Comparison of ENCODE assay signal across 15 cellular contexts in the genomic region with DNA sequence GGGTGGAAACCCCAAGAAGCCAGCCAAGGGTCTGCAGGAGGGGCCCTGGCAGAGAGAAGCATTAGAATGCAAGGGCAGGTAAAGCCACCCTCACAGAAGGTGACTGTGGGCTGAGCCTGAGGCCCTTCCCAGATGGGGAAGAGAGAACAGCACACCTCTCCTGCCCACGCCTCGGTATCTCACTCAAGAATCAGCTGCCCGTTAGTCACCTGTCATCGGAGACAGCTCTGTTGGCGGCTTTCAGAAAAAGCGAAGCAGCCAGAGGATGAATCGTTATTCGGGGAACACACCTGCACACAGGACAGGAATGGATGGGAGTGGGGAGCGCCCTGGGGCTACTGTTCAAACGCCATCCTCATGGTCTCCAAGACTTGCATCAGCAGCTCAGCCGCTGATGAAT. TPM values are rescaled to one million over a fixed set of nuclear protein-coding genes. Genes with fewer than 3 reads are reported as not detected.
DNase-seq lines count a peak whose midpoint lies in the region; ATAC-seq, FAIRE-seq and TF ChIP-seq lines count a peak whose summit lies in the region.
"Had no signal": no experiment of that assay in that cellular context is flagged by ENCODE, and none has a peak within 500 bp of the region (broad histone marks: within the 10 kb centered on the region; RNA-seq: fewer than 3 reads in every experiment).

No MANE protein-coding gene starts in this region.

- no peak overlapping the region for H3K4me2 ChIP-seq in PC-3 (ENCODE audit: low read length)
- H3K4me2 ChIP-seq: SK-N-SH had no signal

- no peak overlapping the region for H3K9ac ChIP-seq in PC-3 (ENCODE audit: low read length)
- H3K9ac ChIP-seq: SK-N-SH had no signal

- TF ChIP-seq POLR2A in GM12891 (IDR thresholded peaks at IDR 0.05; ENCODE audit: low read depth, low read length) = no peak

- peak in 2 of 10 experiments; percentile 27 to 32 for DNase-seq in CD4-positive, alpha-beta T cell
- DNase-seq in activated CD4-positive, alpha-beta T cell treated with anti-CD3 and anti-CD28 coated beads for 4 hours = peak; percentile 69 to 72
- DNase-seq in stimulated activated CD4-positive, alpha-beta T cell treated with anti-CD3 and anti-CD28 coated beads, Interleukin-1b, Interleukin-23, amount 100 ng/mL, for 4 hours (ENCODE audit: low read depth in 2 of 2) = peak; percentile 35 to 49
- DNase-seq in PC-3 (no peak), HPDE6-E6E7 (ENCODE audit: extremely low spot score) (no peak), GM12891 (ENCODE audit: insufficient read length, low spot score) (no peak)
- DNase-seq: DMS153, NCI-H1105 treated with DMSO at 0.1 percent for 48 hours, SK-N-SH had no signal

- H4K20me1 ChIP-seq in PC-3 (ENCODE audit: low read length) = no peaks in the 10 kb centered on the region

- no peak overlapping the region for H3K4me3 ChIP-seq in PC-3 (ENCODE audit: low read length)

- peak overlapping the region; percentile 87 for H3K27ac ChIP-seq in CD4-positive, alpha-beta T cell (ENCODE audit: low read depth, low read length)
- no peak overlapping the region for H3K27ac ChIP-seq in PC-3 (ENCODE audit: low read length)

- no peak overlapping the region for H2AFZ ChIP-seq in PC-3 (ENCODE audit: low read length)

- H3K4me1 Mint-ChIP-seq in CD4-positive, alpha-beta T cell (ENCODE audit: low read depth) = peaks cover 95% of the 10 kb centered on the region
- H3K4me1 Mint-ChIP-seq in activated naive CD4-positive, alpha-beta T cell treated with anti-CD3 and anti-CD28 coated beads, Interleukin-2, amount 50 U/mL, for 24 hours = peaks cover 96% of the 10 kb centered on the region

- ATAC-seq in CD4-positive, alpha-beta T cell (ENCODE audit: poor library complexity) = no peak
- ATAC-seq in GM18909 (IDR thresholded peaks at IDR 0.05; ENCODE audit: poor library complexity, unreplicated experiment) (no peak), PC-3 (no peak)

- H3K9me3 ChIP-seq in CD4-positive, alpha-beta T cell (ENCODE audit: control insufficient read depth, low read length) = no peaks in the 10 kb centered on the region
- H3K9me3 ChIP-seq in PC-3 (ENCODE audit: low read length) = no peaks in the 10 kb centered on the region
- H3K9me3 ChIP-seq: SK-N-SH had no signal

- TF ChIP-seq CTCF in CD4-positive, alpha-beta T cell (IDR thresholded peaks at IDR 0.05) = no peak
- TF ChIP-seq CTCF in PC-3 (conservative IDR thresholded peaks at IDR 0.05; ENCODE audit: low read depth, low read length) = no peak

- no peaks in the 10 kb centered on the region for H3K9me2 ChIP-seq in PC-3 (replicated peaks; ENCODE audit: low read length)
- H3K9me2 ChIP-seq: SK-N-SH had no signal

- H3K36me3 Mint-ChIP-seq in CD4-positive, alpha-beta T cell (ENCODE audit: low read depth) = peaks cover 42% of the 10 kb centered on the region
- no peaks in the 10 kb centered on the region for H3K36me3 Mint-ChIP-seq in activated naive CD4-positive, alpha-beta T cell treated with anti-CD3 and anti-CD28 coated beads, Interleukin-2, amount 50 U/mL, for 24 hours

- H3K79me2 ChIP-seq in PC-3 (ENCODE audit: low read length) = no peaks in the 10 kb centered on the region

- CTCF ChIA-PET in CD4-positive, alpha-beta T cell (lab: Charles Lee) = interaction anchor here (1.3 to 2.1 kb wide), 2 partner anchors 34 to 86 kb away, joined by 3 to 6 read pairs; no protein-coding TSS in a partner anchor
- CTCF ChIA-PET in PC-3 (lab: Charles Lee) = no interaction called here

- H3K27me3 ChIP-seq in CD4-positive, alpha-beta T cell (ENCODE audit: control insufficient read depth, insufficient read depth, low read length) = no peaks in the 10 kb centered on the region
- peaks cover 49% of the 10 kb centered on the region for H3K27me3 ChIP-seq in PC-3 (ENCODE audit: low read length)

- POLR2A ChIA-PET in CD4-positive, alpha-beta T cell (lab: Charles Lee) = interaction anchor here (0.8 to 2.9 kb wide), 5 partner anchors 12 to 251 kb away, joined by 4 to 18 read pairs (median 10); no protein-coding TSS in a partner anchor
- POLR2A ChIA-PET in PC-3 (lab: Charles Lee; ENCODE audit: unreplicated experiment) = no interaction called here

- H3K9me3 Mint-ChIP-seq in CD4-positive, alpha-beta T cell = no peaks in the 10 kb centered on the region
- H3K9me3 Mint-ChIP-seq in activated naive CD4-positive, alpha-beta T cell treated with anti-CD3 and anti-CD28 coated beads, Interleukin-2, amount 50 U/mL, for 24 hours = no peaks in the 10 kb centered on the region

- no peaks in the 10 kb centered on the region for H3K27me3 Mint-ChIP-seq in CD4-positive, alpha-beta T cell
- no peaks in the 10 kb centered on the region for H3K27me3 Mint-ChIP-seq in activated naive CD4-positive, alpha-beta T cell treated with anti-CD3 and anti-CD28 coated beads, Interleukin-2, amount 50 U/mL, for 24 hours

- no peak for FAIRE-seq in GM12891 (lab: Jason Lieb, UNC)

- no TSS peak for BruUV-seq in PC-3 (replicated peaks; lab: Mats Ljungman, UMichigan)

- no peaks in the 10 kb centered on the region for H3F3A ChIP-seq in PC-3 (ENCODE audit: low read length, unreplicated experiment)

- intact Hi-C loops in CD4-positive, alpha-beta T cell (cut with DNase I, micrococcal nuclease) = loop anchor here in 1 of 2 experiments (1.0 kb wide), 1 partner anchor 37 kb away; the partner anchor contains the start of gene GRAP2
- intact Hi-C loops in PC-3 (cut with micrococcal nuclease) = no loop called here

- H3K27ac Mint-ChIP-seq in CD4-positive, alpha-beta T cell = no peak overlapping the region
- peak overlapping the region; percentile 94 for H3K27ac Mint-ChIP-seq in activated naive CD4-positive, alpha-beta T cell treated with anti-CD3 and anti-CD28 coated beads, Interleukin-2, amount 50 U/mL, for 24 hours

- no peaks in the 10 kb centered on the region for H3K36me3 ChIP-seq in PC-3 (ENCODE audit: low read depth, low read length)

- H3K4me3 Mint-ChIP-seq in CD4-positive, alpha-beta T cell = peak overlapping the region; percentile 81
- H3K4me3 Mint-ChIP-seq in activated naive CD4-positive, alpha-beta T cell treated with anti-CD3 and anti-CD28 coated beads, Interleukin-2, amount 50 U/mL, for 24 hours = peak overlapping the region; percentile 72

- no peaks in the 10 kb centered on the region for H3K4me1 ChIP-seq in PC-3 (ENCODE audit: insufficient read depth, low read length)

TF ChIP-seq in GM12891, 5 proteins besides CTCF, POLR2A, EP300 and RAD21:
- TF ChIP-seq TAF1 (IDR thresholded peaks at IDR 0.05; ENCODE audit: low read depth, low read length) (no peak), PAX5 (IDR thresholded peaks at IDR 0.05; ENCODE audit: insufficient read depth, low read length, severe bottlenecking) (no peak), SPI1 (IDR thresholded peaks at IDR 0.05; ENCODE audit: low read depth, low read length) (no peak), POU2F2 (IDR thresholded peaks at IDR 0.05; ENCODE audit: low read depth, low read length) (no peak), POLR2AphosphoS5 (IDR thresholded peaks at IDR 0.05; ENCODE audit: low read depth, low read length) (no peak)

RNA-seq across cellular contexts. Expression of gene TMA7B, which starts 21.7 kb away (rescaled TPM):
- total RNA-seq in CD4-positive, alpha-beta T cell = 1 to 10 TPM; 5.7 to 6.5 TPM
- total RNA-seq in PC-3 (2014; rRNA removed) = not detected in 2 replicates
- polyA plus RNA-seq in GM12891 (2012; ENCODE audit: low read depth, missing spikeins) = 0.06 TPM
- total RNA-seq: dermis microvascular lymphatic vessel endothelial cell had no signal
- polyA plus RNA-seq: liver, neural cell, SK-N-SH had no signal

RNA-seq across cellular contexts. Expression of gene GRAP2, which starts 37.6 kb away (rescaled TPM):
- total RNA-seq in CD4-positive, alpha-beta T cell = 10 to 100 TPM; 65.3 to 75.6 TPM
- total RNA-seq in PC-3 (2014; rRNA removed) = 0.52 TPM in 1 of 2 replicates, not detected in the other
- 1.6 TPM for polyA plus RNA-seq in GM12891 (2012; ENCODE audit: low read depth, missing spikeins)
- total RNA-seq: dermis microvascular lymphatic vessel endothelial cell had no signal

RNA-seq across cellular contexts. Expression of gene ENTHD1, which starts 44.9 kb away (rescaled TPM):
- under 1 TPM in 1 of 2 experiments, not detected in 1; 0.47 TPM for total RNA-seq in CD4-positive, alpha-beta T cell
- total RNA-seq in PC-3 (2014; rRNA removed) = not detected in 2 replicates
- 0.08 TPM for polyA plus RNA-seq in GM12891 (2012; ENCODE audit: low read depth, missing spikeins)
- total RNA-seq: dermis microvascular lymphatic vessel endothelial cell, liver, ureter had no signal
- polyA plus RNA-seq: liver, neural cell, SK-N-SH had no signal

RNA-seq across cellular contexts. Expression of gene FAM83F, which starts 56.2 kb away (rescaled TPM):
- 1 to 10 TPM; 5.2 to 6.8 TPM for total RNA-seq in CD4-positive, alpha-beta T cell
- total RNA-seq in PC-3 (2014; rRNA removed) = 5.5 and 9.2 TPM in 2 replicates
- 0.01 TPM for polyA plus RNA-seq in GM12891 (2012; ENCODE audit: low read depth, missing spikeins)
- total RNA-seq: dermis microvascular lymphatic vessel endothelial cell had no signal
- polyA plus RNA-seq: SK-N-SH had no signal

Comparison
In these comparisons a context has a peak if more than half of its experiments do, and no peak if none do; other contexts are left out.
1. DNase-seq: peak in activated CD4-positive, alpha-beta T cell treated with anti-CD3 and anti-CD28 coated beads for 4 hours (2 of 2) and stimulated activated CD4-positive, alpha-beta T cell treated with anti-CD3 and anti-CD28 coated beads, Interleukin-1b, Interleukin-23, amount 100 ng/mL, for 4 hours (2 of 2); none in PC-3 (single experiment), HPDE6-E6E7 (single experiment) and GM12891 (single experiment).
2. RNA of gene GRAP2, which starts 37.6 kb away (total RNA-seq): 65.3 to 75.6 TPM in CD4-positive, alpha-beta T cell; 0.52 TPM in PC-3; every median in the first group is over 10 times any median in the second.